Comparison of ENCODE assay signal across 8 cellular contexts in genomic region chr15:64009798-64010241, GRCh38. TPM values are rescaled to one million over a fixed set of nuclear protein-coding genes. Genes with fewer than 3 reads are reported as not detected.
DNase-seq lines count a peak whose midpoint lies in the region; ATAC-seq and TF ChIP-seq lines count a peak whose summit lies in the region.

No MANE protein-coding gene starts in this region.

- intact Hi-C loops in ascending aorta (cut with DNase I), result no loop called here

- DNase-seq in OCI-M1 (lab: John Stamatoyannopoulos, UW), result peak; percentile 80
- peak; percentile 41 to 56 for DNase-seq in stimulated activated CD4-positive, alpha-beta T cell treated with anti-CD3 and anti-CD28 coated beads, Interleukin-15, amount 100 ng/mL, for 48 hours (ENCODE audit: low read depth in 2 of 2)
- no peak for DNase-seq in WERI-Rb-1
- DNase-seq in NCI-H2081 (lab: John Stamatoyannopoulos, UW), result no peak
- DNase-seq in cerebellum (ENCODE audit: low spot score), result no peak
- DNase-seq in ascending aorta (ENCODE audit: low spot score in 2 of 2), result no peak

- H3K27me3 Mint-ChIP-seq in activated naive CD8-positive, alpha-beta T cell, result no peaks in the 10 kb centered on the region

- H3K4me1 ChIP-seq in ascending aorta, result no peaks in the 10 kb centered on the region

- no peaks in the 10 kb centered on the region for H3K9me3 Mint-ChIP-seq in activated naive CD8-positive, alpha-beta T cell (ENCODE audit: low read depth)

- no peaks in the 10 kb centered on the region for H3K27me3 ChIP-seq in WERI-Rb-1 (ENCODE audit: insufficient read depth, low read depth, severe bottlenecking)
- H3K27me3 ChIP-seq in ascending aorta, result no peaks in the 10 kb centered on the region

- no peaks in the 10 kb centered on the region for H3K36me3 ChIP-seq in WERI-Rb-1
- no peaks in the 10 kb centered on the region for H3K36me3 ChIP-seq in ascending aorta

- H3K4me1 Mint-ChIP-seq in activated naive CD8-positive, alpha-beta T cell (ENCODE audit: low read depth), result peaks cover 33% of the 10 kb centered on the region

- H3K36me3 Mint-ChIP-seq in activated naive CD8-positive, alpha-beta T cell, result no peaks in the 10 kb centered on the region

- no peaks in the 10 kb centered on the region for H3K9me3 ChIP-seq in WERI-Rb-1 (ENCODE audit: severe bottlenecking)
- no peaks in the 10 kb centered on the region for H3K9me3 ChIP-seq in ascending aorta

- H3K4me3 Mint-ChIP-seq in activated naive CD8-positive, alpha-beta T cell, result peak overlapping the region; percentile 61

- H3K27ac Mint-ChIP-seq in activated naive CD8-positive, alpha-beta T cell, result peak overlapping the region; percentile 41

- H3K27ac ChIP-seq in WERI-Rb-1 (no peak overlapping the region), ascending aorta (no peak overlapping the region)

- ATAC-seq in GM18873 (IDR thresholded peaks at IDR 0.05; ENCODE audit: low FRiP score, unreplicated experiment), result peak; percentile 43

- no peak overlapping the region for H3K4me3 ChIP-seq in WERI-Rb-1 (ENCODE audit: low read depth, low read length)
- H3K4me3 ChIP-seq in ascending aorta, result no peak overlapping the region

- TF ChIP-seq CTCF in WERI-Rb-1 (IDR thresholded peaks at IDR 0.05; ENCODE audit: low read depth, low read length) (no peak), ascending aorta (IDR thresholded peaks at IDR 0.05) (no peak)

RNA-seq across cellular contexts. Expression of gene DAPK2, which starts 36.5 kb away (rescaled TPM):
- total RNA-seq in cerebellum (2.9 TPM), ascending aorta (2.4 TPM)

Comparison
In these comparisons a context has a peak if more than half of its experiments do, and no peak if none do; other contexts are left out.
1. DNase-seq: peak in OCI-M1 (single experiment) and stimulated activated CD4-positive, alpha-beta T cell treated with anti-CD3 and anti-CD28 coated beads, Interleukin-15, amount 100 ng/mL, for 48 hours (2 of 2); none in WERI-Rb-1 (single experiment), NCI-H2081 (0 of 2), cerebellum (single experiment) and ascending aorta (0 of 2).